In the genomic region with DNA sequence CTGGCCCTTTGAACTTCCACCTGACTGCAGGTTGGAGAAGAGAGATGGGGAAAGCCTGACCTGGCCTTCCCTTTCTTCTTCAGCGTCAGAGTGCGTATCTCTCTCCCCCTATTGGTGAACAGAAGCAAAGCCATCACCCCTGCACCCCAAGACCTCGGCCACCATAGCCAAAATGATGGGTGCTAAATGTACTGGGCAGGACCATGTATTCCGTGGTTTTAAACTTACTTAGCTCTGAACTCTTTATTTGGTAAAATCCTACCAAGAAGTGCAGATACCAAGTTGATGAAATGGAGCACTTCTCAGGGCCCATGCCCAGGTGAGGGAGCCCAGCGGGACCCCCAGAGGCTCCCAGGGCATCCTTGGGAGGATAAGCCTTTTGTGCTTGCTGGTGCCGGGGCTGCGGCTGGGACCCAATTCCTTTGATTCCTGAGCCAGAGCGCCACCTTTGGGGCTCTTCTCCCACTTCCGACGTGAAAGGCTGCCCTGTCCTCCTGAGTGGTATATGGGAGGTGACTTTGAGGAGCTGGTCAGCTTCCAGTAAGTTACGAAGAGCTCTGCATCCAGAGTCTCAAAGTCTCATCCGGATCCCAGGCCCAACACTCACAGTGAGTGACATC, we compare ENCODE assay signal across 16 cellular contexts. TPM values are rescaled to one million over a fixed set of nuclear protein-coding genes. Genes with fewer than 3 reads are reported as not detected.
DNase-seq lines count a peak whose midpoint lies in the region; ATAC-seq and TF ChIP-seq lines count a peak whose summit lies in the region.
"Had no signal": no experiment of that assay in that cellular context is flagged by ENCODE, and none has a peak within 500 bp of the region (broad histone marks: within the 10 kb centered on the region; RNA-seq: fewer than 3 reads in every experiment).

No MANE protein-coding gene starts in this region.

- no peak for TF ChIP-seq POLR2A in transverse colon (IDR thresholded peaks at IDR 0.05)

- peak; percentile 8 for TF ChIP-seq CTCF in RWPE2 (IDR thresholded peaks at IDR 0.05; ENCODE audit: poor library complexity, severe bottlenecking)
- peak; percentile 72 for TF ChIP-seq CTCF in endodermal cell (conservative IDR thresholded peaks at IDR 0.05)
- TF ChIP-seq CTCF in transverse colon (IDR thresholded peaks at IDR 0.05), result no peak

- TF ChIP-seq EP300 in transverse colon (IDR thresholded peaks at IDR 0.05; ENCODE audit: low read depth), result no peak

- peak overlapping the region; percentile 84 for H3K27ac Mint-ChIP-seq in activated naive CD4-positive, alpha-beta T cell treated with anti-CD3 and anti-CD28 coated beads, Interleukin-2, amount 50 U/mL, for 24 hours
- no peak overlapping the region for H3K27ac Mint-ChIP-seq in endodermal cell
- H3K27ac Mint-ChIP-seq: activated B cell treated with CpG ODN at 0.5 μM for 24 hours had no signal

- H3K9ac ChIP-seq in endodermal cell (ENCODE audit: extremely low read depth, low read length, poor library complexity, severe bottlenecking), result no peak overlapping the region

- peak overlapping the region; percentile 44 for H3K4me3 Mint-ChIP-seq in activated naive CD4-positive, alpha-beta T cell treated with anti-CD3 and anti-CD28 coated beads, Interleukin-2, amount 50 U/mL, for 24 hours
- no peak overlapping the region for H3K4me3 Mint-ChIP-seq in endodermal cell
- H3K4me3 Mint-ChIP-seq: activated B cell treated with CpG ODN at 0.5 μM for 24 hours had no signal

- ATAC-seq in RWPE2 (ENCODE audit: low read depth), result no peak
- ATAC-seq in aorta (ENCODE audit: low FRiP score), result no peak
- ATAC-seq: lower lobe of right lung had no signal

- 90 to 94% methylated on average over 6 to 12 of the region's 12 CpGs for WGBS in endodermal cell (ENCODE audit: insufficient coverage in 1 of 2, insufficient read length in 1 of 2), 2 experiments
- WGBS in transverse colon (ENCODE audit: low coverage in 1 of 2), 2 donors, result 50 to 72% methylated on average over 1 to 12 of the region's 12 CpGs
- 65 to 67% methylated on average over 12 of the region's 12 CpGs for WGBS in aorta, 2 donors

- no peak for DNase-seq in activated naive CD4-positive, alpha-beta T cell treated with Interleukin-2 at 50 U/mL for 16 hours
- DNase-seq in RWPE2 (ENCODE audit: low spot score) (no peak), endodermal cell (peak; percentile 88), transverse colon (no peak), aorta (no peak), MG63 (no peak), KBM-7 (no peak)
- DNase-seq: activated B cell treated with CpG ODN at 0.5 μM for 24 hours; lower lobe of right lung; NCI-H187; ovary; stimulated activated CD4-positive, alpha-beta T cell treated with anti-CD3 and anti-CD28 coated beads, Interleukin-15, amount 100 ng/mL, for 24 hours had no signal

- H3K4me1 Mint-ChIP-seq in activated naive CD4-positive, alpha-beta T cell treated with anti-CD3 and anti-CD28 coated beads, Interleukin-2, amount 50 U/mL, for 24 hours, result peaks cover 89% of the 10 kb centered on the region
- peaks cover 22% of the 10 kb centered on the region for H3K4me1 Mint-ChIP-seq in endodermal cell

- H3K36me3 ChIP-seq in RWPE2 (ENCODE audit: low read depth) (peaks cover 98% of the 10 kb centered on the region), endodermal cell (ENCODE audit: control insufficient read depth, insufficient read depth, low read length) (peaks cover 66% of the 10 kb centered on the region), transverse colon (peaks cover 0 to 26% (median 10%) of the 10 kb centered on the region in 4 donors), aorta (ENCODE audit: control insufficient read depth in 1 of 2, insufficient read depth in 2 of 2, low read length in 1 of 2) (peaks cover 2 to 11% of the 10 kb centered on the region in 2 donors), MG63 (no peaks in the 10 kb centered on the region)
- H3K36me3 ChIP-seq: ovary, SJSA1 had no signal

- no peaks in the 10 kb centered on the region for H3K9me3 Mint-ChIP-seq in activated naive CD4-positive, alpha-beta T cell treated with anti-CD3 and anti-CD28 coated beads, Interleukin-2, amount 50 U/mL, for 24 hours
- H3K9me3 Mint-ChIP-seq in endodermal cell, result no peaks in the 10 kb centered on the region
- H3K9me3 Mint-ChIP-seq: activated B cell treated with CpG ODN at 0.5 μM for 24 hours had no signal

- intact Hi-C loops in transverse colon (cut with DNase I; ENCODE audit: low total_unique reads), result no loop called here
- intact Hi-C loops in aorta (cut with DNase I), result no loop called here

- H3K9me3 ChIP-seq in RWPE2 (ENCODE audit: severe bottlenecking), result no peaks in the 10 kb centered on the region
- no peaks in the 10 kb centered on the region for H3K9me3 ChIP-seq in endodermal cell (ENCODE audit: control insufficient read depth, low read length)
- H3K9me3 ChIP-seq in transverse colon, result no peaks in the 10 kb centered on the region
- no peaks in the 10 kb centered on the region for H3K9me3 ChIP-seq in aorta (ENCODE audit: control insufficient read depth, low read length)
- H3K9me3 ChIP-seq in MG63, result no peaks in the 10 kb centered on the region
- H3K9me3 ChIP-seq: lower lobe of right lung, ovary, SJSA1 had no signal

- H3K4me3 ChIP-seq in RWPE2 (ENCODE audit: severe bottlenecking), result no peak overlapping the region
- no peak overlapping the region for H3K4me3 ChIP-seq in endodermal cell (ENCODE audit: low read length)
- no peak overlapping the region for H3K4me3 ChIP-seq in transverse colon
- H3K4me3 ChIP-seq in aorta (ENCODE audit: low read length in 2 of 2), result no peak overlapping the region
- no peak overlapping the region for H3K4me3 ChIP-seq in MG63
- H3K4me3 ChIP-seq: cardiac muscle cell, lower lobe of right lung, ovary, SJSA1 had no signal

- no peak overlapping the region for H3K27ac ChIP-seq in RWPE2 (ENCODE audit: poor library complexity, severe bottlenecking)
- H3K27ac ChIP-seq in endodermal cell (ENCODE audit: low read depth, low read length), result no peak overlapping the region
- peak overlapping the region; percentile 1 to 15 (median 7) for H3K27ac ChIP-seq in transverse colon
- H3K27ac ChIP-seq in aorta (ENCODE audit: low read depth in 1 of 2, low read length in 2 of 2), result no peak overlapping the region
- H3K27ac ChIP-seq: cardiac muscle cell, epithelial cell of prostate, lower lobe of right lung, ovary, SJSA1 had no signal

- in situ Hi-C loops in transverse colon (cut with MboI; ENCODE audit: low pct_ligation_motif_present in 1 of 4, low pct_unique_long_range_greater_than_20kb in 1 of 4, low sequenced_read_pairs in 3 of 4), result loop anchor here in 3 of 4 donors (10.0 to 25.0 kb wide), 4 partner anchors 171 to 396 kb away; no protein-coding TSS in a partner anchor
- in situ Hi-C loops in KBM-7 (cut with MboI; ENCODE audit: low pct_unique_long_range_greater_than_20kb, low sequenced_read_pairs), result loop anchor here (25.0 kb wide), 1 partner anchor 396 kb away; no protein-coding TSS in a partner anchor

- H3K27me3 Mint-ChIP-seq in activated naive CD4-positive, alpha-beta T cell treated with anti-CD3 and anti-CD28 coated beads, Interleukin-2, amount 50 U/mL, for 24 hours, result no peaks in the 10 kb centered on the region
- no peaks in the 10 kb centered on the region for H3K27me3 Mint-ChIP-seq in endodermal cell (ENCODE audit: insufficient read depth)
- H3K27me3 Mint-ChIP-seq: activated B cell treated with CpG ODN at 0.5 μM for 24 hours had no signal

- peaks cover 26% of the 10 kb centered on the region for H3K36me3 Mint-ChIP-seq in activated naive CD4-positive, alpha-beta T cell treated with anti-CD3 and anti-CD28 coated beads, Interleukin-2, amount 50 U/mL, for 24 hours
- H3K36me3 Mint-ChIP-seq in endodermal cell (ENCODE audit: low read depth), result peaks cover 98% of the 10 kb centered on the region

- H3K4me1 ChIP-seq in RWPE2 (ENCODE audit: insufficient read depth, poor library complexity, severe bottlenecking) (peaks cover 17% of the 10 kb centered on the region), endodermal cell (ENCODE audit: control insufficient read depth, insufficient read depth, low read length) (peaks cover 14% of the 10 kb centered on the region), transverse colon (peaks cover 37 to 66% (median 58%) of the 10 kb centered on the region in 4 donors), aorta (ENCODE audit: control insufficient read depth in 1 of 2, insufficient read depth in 2 of 2, low read length in 2 of 2) (no peaks in the 10 kb centered on the region)
- H3K4me1 ChIP-seq: SJSA1 had no signal

- H3K27me3 ChIP-seq in RWPE2 (ENCODE audit: insufficient read depth, poor library complexity, severe bottlenecking), result no peaks in the 10 kb centered on the region
- no peaks in the 10 kb centered on the region for H3K27me3 ChIP-seq in endodermal cell (ENCODE audit: control insufficient read depth, insufficient read depth, low read length, poor library complexity, severe bottlenecking)
- no peaks in the 10 kb centered on the region for H3K27me3 ChIP-seq in transverse colon
- no peaks in the 10 kb centered on the region for H3K27me3 ChIP-seq in aorta (ENCODE audit: control insufficient read depth in 1 of 2, insufficient read depth in 2 of 2, low read length in 1 of 2)
- H3K27me3 ChIP-seq in MG63, result no peaks in the 10 kb centered on the region
- H3K27me3 ChIP-seq: cardiac muscle cell, ovary had no signal

RNA-seq across cellular contexts. Expression of gene CCND2, which starts 9.4 kb away (rescaled TPM):
- total RNA-seq in endodermal cell (100 to 1,000 TPM; 286 to 362 TPM), transverse colon (100 to 1,000 TPM in 1 of 4 donors, 10 to 100 TPM in 3; 32.9 to 132 (median 58.8) TPM), aorta (100 to 1,000 TPM; 135 to 170 TPM)
- 86.6 TPM for polyA plus RNA-seq in endodermal cell (2013, experiment 1 of 2)
- 81.3 TPM for polyA plus RNA-seq in endodermal cell (2013, experiment 2 of 2)
- polyA plus RNA-seq in aorta, result 10 to 100 TPM; 17.1 to 18.9 TPM
- 0.07 TPM in 1 of 2 replicates, not detected in the other for total RNA-seq in MG63 (2014; rRNA removed; shearing (Covaris generic); ENCODE audit: low replicate concordance)

RNA-seq across cellular contexts. Expression of gene TIGAR, which starts 38.0 kb away (rescaled TPM):
- total RNA-seq in endodermal cell (10 to 100 TPM; 19.2 to 41.3 TPM), transverse colon (10 to 100 TPM in 1 of 4 donors, 1 to 10 TPM in 3; 2.6 to 26.6 (median 4.4) TPM), aorta (10 to 100 TPM in 1 of 2 donors, 1 to 10 TPM in 1; 7.2 to 10.5 TPM)
- 7.7 TPM for polyA plus RNA-seq in endodermal cell (2013, experiment 1 of 2)
- polyA plus RNA-seq in endodermal cell (2013, experiment 2 of 2), result 8.9 TPM
- 1 to 10 TPM; 2.9 to 4.6 TPM for polyA plus RNA-seq in aorta
- 9.9 and 86.7 TPM in 2 replicates for total RNA-seq in MG63 (2014; rRNA removed; shearing (Covaris generic); ENCODE audit: low replicate concordance)

Comparison
In these comparisons a context has a peak if more than half of its experiments do, and no peak if none do; other contexts are left out.
1. H3K27ac ChIP-seq: peak in transverse colon (4 of 4); none in RWPE2 (single experiment), endodermal cell (single experiment) and aorta (0 of 2).
2. CTCF ChIP-seq: peak in RWPE2 (single experiment) and endodermal cell (single experiment); none in transverse colon (0 of 5).
3. RNA of gene CCND2, which starts 9.4 kb away (total RNA-seq): 286 to 362 TPM in endodermal cell, 135 to 170 TPM in aorta and 32.9 to 132 TPM in transverse colon; 0.07 TPM in MG63; every median in the first group is over 10 times any median in the second.